ENCODE assay signal across 15 cellular contexts in genomic region chr4:143587703-143588102, GRCh38.
DNase-seq lines count a peak whose midpoint lies in the region; ATAC-seq and TF ChIP-seq lines count a peak whose summit lies in the region.
"Had no signal": no experiment of that assay in that cellular context is flagged by ENCODE, and none has a peak within 500 bp of the region (broad histone marks: within the 10 kb centered on the region; RNA-seq: fewer than 3 reads in every experiment).

No MANE protein-coding gene starts in this region.

- no peak overlapping the region for H3K27ac Mint-ChIP-seq in naive thymus-derived CD8-positive, alpha-beta T cell
- H3K27ac Mint-ChIP-seq: activated CD8-positive, alpha-beta memory T cell treated with anti-CD3 and anti-CD28 coated beads, Interleukin-2, amount 10 ng/mL, durations not matched to agents 7 days and 5 days had no signal

- H3K27me3 Mint-ChIP-seq in naive thymus-derived CD8-positive, alpha-beta T cell: no peaks in the 10 kb centered on the region
- H3K27me3 Mint-ChIP-seq: activated CD8-positive, alpha-beta memory T cell treated with anti-CD3 and anti-CD28 coated beads, Interleukin-2, amount 10 ng/mL, durations not matched to agents 7 days and 5 days had no signal

- H3K9me3 Mint-ChIP-seq in naive thymus-derived CD8-positive, alpha-beta T cell: peaks cover 0 to 61% (median 34%) of the 10 kb centered on the region in 9 donors

- peaks cover 8 to 9% (median 9%) of the 10 kb centered on the region in 3 donors for H3K36me3 Mint-ChIP-seq in naive thymus-derived CD8-positive, alpha-beta T cell

- TF ChIP-seq POLR2A in erythroblast (IDR thresholded peaks at IDR 0.05; ENCODE audit: low read length): no peak

- H3K4me3 ChIP-seq in GM12875 (ENCODE audit: low read depth, low read length): no peak overlapping the region
- H3K4me3 ChIP-seq: BLaER1, skin epidermis, upper lobe of left lung had no signal

- intact Hi-C loops in left colon (cut with DNase I, micrococcal nuclease): no loop called here

- POLR2A ChIA-PET in naive thymus-derived CD8-positive, alpha-beta T cell (lab: Charles Lee): no interaction called here

- no peak overlapping the region for H3K4me3 Mint-ChIP-seq in naive thymus-derived CD8-positive, alpha-beta T cell
- H3K4me3 Mint-ChIP-seq: activated CD8-positive, alpha-beta memory T cell treated with anti-CD3 and anti-CD28 coated beads, Interleukin-2, amount 10 ng/mL, durations not matched to agents 7 days and 5 days had no signal

- ATAC-seq in left colon: no peak
- no peak for ATAC-seq in naive thymus-derived CD8-positive, alpha-beta T cell
- ATAC-seq: activated CD8-positive, alpha-beta memory T cell treated with anti-CD3 and anti-CD28 coated beads, Interleukin-2, amount 10 ng/mL, durations not matched to agents 7 days and 5 days had no signal

- peak; percentile 7; the same call in 1 of the 2 replicates for TF ChIP-seq CTCF in GM12875 (IDR thresholded peaks at IDR 0.05; ENCODE audit: borderline replicate concordance, insufficient read depth, low read depth, low read length)

- DNase-seq in AG08395 (ENCODE audit: low spot score): peak; percentile 9
- peak; percentile 61 for DNase-seq in RKO (ENCODE audit: low spot score)
- peak; percentile 31 to 32 for DNase-seq in erythroblast (lab: John Stamatoyannopoulos, UW)
- DNase-seq in retina: no peak
- DNase-seq in hepatic stellate cell (ENCODE audit: low spot score): no peak
- no peak for DNase-seq in left colon
- DNase-seq in naive thymus-derived CD8-positive, alpha-beta T cell: no peak
- DNase-seq: activated CD8-positive, alpha-beta memory T cell treated with anti-CD3 and anti-CD28 coated beads, Interleukin-2, amount 10 ng/mL, durations not matched to agents 7 days and 5 days; effector CD8-positive, alpha-beta T cell; NCI-H1436 treated with DMSO at 0.1 percent for 48 hours; T-helper 9 cell; upper lobe of left lung had no signal

- peaks cover 0 to 3% (median 0%) of the 10 kb centered on the region in 4 donors for H3K4me1 Mint-ChIP-seq in naive thymus-derived CD8-positive, alpha-beta T cell
- H3K4me1 Mint-ChIP-seq: activated CD8-positive, alpha-beta memory T cell treated with anti-CD3 and anti-CD28 coated beads, Interleukin-2, amount 10 ng/mL, durations not matched to agents 7 days and 5 days had no signal

Comparison
In these comparisons a context has a peak if more than half of its experiments do, and no peak if none do; other contexts are left out.
1. DNase-seq: peak in AG08395 (single experiment), RKO (single experiment) and erythroblast (2 of 2); none in retina (single experiment), hepatic stellate cell (single experiment), left colon (0 of 2) and naive thymus-derived CD8-positive, alpha-beta T cell (0 of 10).